ENCODE assay signal across 31 cellular contexts in genomic region chr6:93017626-93018025, GRCh38.
"Had no signal": no experiment of that assay in that cellular context is flagged by ENCODE, and none has a peak within 500 bp of the region (broad histone marks: within the 10 kb centered on the region; RNA-seq: fewer than 3 reads in every experiment).

No MANE protein-coding gene starts in this region.

- H3K4me3 ChIP-seq: left lung, lower lobe of right lung, ovary, prostate gland, skin epidermis, stomach, testis, thyroid gland, transverse colon, upper lobe of left lung, vagina had no signal

- H3K27ac Mint-ChIP-seq: immature natural killer cell; naive thymus-derived CD8-positive, alpha-beta T cell; nephron; stimulated activated naive B cell treated with anti-CD40 and anti-IgM and Interleukin-4, amounts not matched to agents 10 μg/mL and 1 μg/mL and 100 μg/mL, for 72 hours had no signal

- H3K4me1 ChIP-seq: left lung, lower lobe of right lung, prostate gland, stomach, testis, thyroid gland, transverse colon, upper lobe of left lung, vagina had no signal

- H3K36me3 Mint-ChIP-seq: immature natural killer cell; naive thymus-derived CD8-positive, alpha-beta T cell; stimulated activated naive B cell treated with anti-CD40 and anti-IgM and Interleukin-4, amounts not matched to agents 10 μg/mL and 1 μg/mL and 100 μg/mL, for 72 hours had no signal

- ATAC-seq: left colon; left lung; lower lobe of right lung; naive thymus-derived CD8-positive, alpha-beta T cell; right cardiac atrium; sciatic nerve; stimulated activated naive B cell treated with anti-CD40 and anti-IgM and Interleukin-4, amounts not matched to agents 10 μg/mL and 1 μg/mL and 100 μg/mL, for 72 hours; stimulated activated naive CD8-positive, alpha-beta T cell treated with anti-CD3 and anti-CD28 coated beads, Interleukin-15, Interleukin-2, amounts not matched to agents 100 U/mL and 50 U/mL, for 24 hours had no signal

- H3K36me3 ChIP-seq: left lung, lower lobe of right lung, neutrophil, ovary, prostate gland, stomach, thyroid gland, transverse colon, upper lobe of left lung, vagina had no signal

- DNase-seq: hypothalamus; immature natural killer cell; kidney; left colon; left lung; lower lobe of right lung; mammary epithelial cell; naive thymus-derived CD8-positive, alpha-beta T cell; occipital lobe; ovary; posterior cingulate gyrus; retina; right cardiac atrium; stimulated activated CD4-positive, alpha-beta T cell treated with anti-CD3 and anti-CD28 coated beads, Interleukin-12 subunit alpha, Interleukin-12 subunit beta, amount 100 ng/mL, for 4 hours; stimulated activated CD4-positive, alpha-beta T cell treated with anti-CD3 and anti-CD28 coated beads, Interleukin-15, amount 100 ng/mL, for 24 hours; stimulated activated CD4-positive, alpha-beta T cell treated with anti-CD3 and anti-CD28 coated beads, Interleukin-2, amount 100 ng/mL, for 24 hours; stimulated activated CD4-positive, alpha-beta T cell treated with anti-CD3 and anti-CD28 coated beads, Interleukin-4, amount 100 ng/mL, for 1 hour; stimulated activated naive B cell treated with anti-CD40 and anti-IgM and Interleukin-4, amounts not matched to agents 10 μg/mL and 1 μg/mL and 100 μg/mL, for 72 hours; stimulated activated naive CD8-positive, alpha-beta T cell treated with anti-CD3 and anti-CD28 coated beads, Interleukin-15, Interleukin-2, amounts not matched to agents 100 U/mL and 50 U/mL, for 24 hours; stomach; thyroid gland; transverse colon; upper lobe of left lung had no signal

- H3K27me3 Mint-ChIP-seq: naive thymus-derived CD8-positive, alpha-beta T cell; stimulated activated naive B cell treated with anti-CD40 and anti-IgM and Interleukin-4, amounts not matched to agents 10 μg/mL and 1 μg/mL and 100 μg/mL, for 72 hours had no signal

- H3K4me3 Mint-ChIP-seq: immature natural killer cell; naive thymus-derived CD8-positive, alpha-beta T cell; nephron; neural crest cell; stimulated activated naive B cell treated with anti-CD40 and anti-IgM and Interleukin-4, amounts not matched to agents 10 μg/mL and 1 μg/mL and 100 μg/mL, for 72 hours had no signal

- H3K27me3 ChIP-seq: left lung, neutrophil, ovary, stomach, testis, thyroid gland, transverse colon, upper lobe of left lung, vagina had no signal

- H3K9me3 ChIP-seq: left lung, lower lobe of right lung, neutrophil, ovary, prostate gland, testis, thyroid gland, transverse colon, upper lobe of left lung, vagina had no signal

- H3K4me1 Mint-ChIP-seq: immature natural killer cell; naive thymus-derived CD8-positive, alpha-beta T cell; nephron; neural crest cell; stimulated activated naive B cell treated with anti-CD40 and anti-IgM and Interleukin-4, amounts not matched to agents 10 μg/mL and 1 μg/mL and 100 μg/mL, for 72 hours had no signal

- H3K27ac ChIP-seq: left lung, lower lobe of right lung, neutrophil, ovary, prostate gland, skin epidermis, stomach, testis, thyroid gland, transverse colon, upper lobe of left lung, vagina had no signal
